Comparison of ENCODE assay signal across 11 cellular contexts in the genomic region with DNA sequence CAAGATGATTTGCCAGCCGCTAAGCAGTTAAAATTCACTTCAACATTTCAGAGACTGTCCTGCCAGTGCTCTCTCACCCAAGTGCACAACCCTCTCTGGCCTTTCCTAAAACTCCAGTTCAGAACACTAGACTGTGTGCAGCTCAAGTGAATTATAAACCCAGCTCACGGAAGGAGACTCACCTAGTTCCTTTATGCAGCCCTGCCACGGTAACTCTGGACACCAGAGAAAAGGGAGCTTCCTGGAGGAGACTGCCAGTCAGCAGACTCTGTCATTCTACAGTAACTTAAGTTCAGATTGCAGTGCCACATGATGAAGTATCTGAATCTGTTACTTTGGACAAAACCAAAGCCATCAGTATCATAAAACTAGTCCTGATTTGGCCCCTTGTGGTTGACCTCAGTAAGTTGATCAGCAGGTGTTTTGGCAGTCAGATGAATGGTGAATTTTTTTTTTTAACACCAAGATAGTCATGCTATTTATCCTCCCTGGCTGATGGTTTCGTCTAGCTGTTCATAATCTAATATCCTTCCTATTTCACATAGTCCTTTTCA. TPM values are rescaled to one million over a fixed set of nuclear protein-coding genes. Genes with fewer than 3 reads are reported as not detected.
A peak's percentile ranks its signal among the peaks of the same experiment; 100 is the strongest.
DNase-seq lines count a peak whose midpoint lies in the region; ATAC-seq, FAIRE-seq and TF ChIP-seq lines count a peak whose summit lies in the region.
"Had no signal": no experiment of that assay in that cellular context is flagged by ENCODE, and none has a peak within 500 bp of the region (broad histone marks: within the 10 kb centered on the region; RNA-seq: fewer than 3 reads in every experiment).

No MANE protein-coding gene starts in this region.

- no peaks in the 10 kb centered on the region; a peak in 1 of 5 replicates for H3K27me3 ChIP-seq in HepG2 (ENCODE audit: control insufficient read depth in 1 of 2, insufficient read depth in 2 of 2, low read length in 2 of 2)
- H3K27me3 ChIP-seq in right lobe of liver, result no peaks in the 10 kb centered on the region
- no peaks in the 10 kb centered on the region for H3K27me3 ChIP-seq in spleen (replicated peaks in 1 of 7)

- in situ Hi-C loops in HepG2 (cut with HindIII; ENCODE audit: extremely low pct_ligation_motif_present, low pct_unique_long_range_greater_than_20kb), result no loop called here

- no peak for FAIRE-seq in HepG2 (lab: Jason Lieb, UNC)

- H3K4me3 Mint-ChIP-seq in activated naive CD8-positive, alpha-beta T cell treated with anti-CD3 and anti-CD28 coated beads for 36 hours, result peak overlapping the region; percentile 23
- H3K4me3 Mint-ChIP-seq in type B pancreatic cell, result peak overlapping the region; percentile 55
- H3K4me3 Mint-ChIP-seq: T-helper 1 cell treated with Interleukin-12 subunit alpha and Interleukin-12 subunit beta and Interleukin-4 antibody, amounts not matched to agents 30 μg/mL and 1 μg/mL, for 36 hours had no signal

- H3K4me1 ChIP-seq in HepG2 (ENCODE audit: insufficient read depth, low read length) (peaks cover 53% of the 10 kb centered on the region), right lobe of liver (peaks cover 0 to 25% (median 4%) of the 10 kb centered on the region in 4 donors), spleen (peaks cover 18 to 72% (median 51%) of the 10 kb centered on the region in 6 donors)

- peaks cover 62% of the 10 kb centered on the region for H3K4me1 Mint-ChIP-seq in activated naive CD8-positive, alpha-beta T cell treated with anti-CD3 and anti-CD28 coated beads for 36 hours
- H3K4me1 Mint-ChIP-seq in type B pancreatic cell (ENCODE audit: unreplicated experiment), result peaks cover 36% of the 10 kb centered on the region

- H3K79me2 ChIP-seq in HepG2 (ENCODE audit: insufficient read depth, low read length), result peaks cover 84% of the 10 kb centered on the region

- ATAC-seq in HepG2, result no peak
- no peak for ATAC-seq in right lobe of liver
- ATAC-seq in HG03378 (IDR thresholded peaks at IDR 0.05; ENCODE audit: unreplicated experiment), result peak; percentile 25
- ATAC-seq: esophagus mucosa, sciatic nerve had no signal

- no TSS peak for BruUV-seq in HepG2 (replicated peaks; lab: Mats Ljungman, UMichigan)

- 100% methylated on average over 2 of the region's 4 CpGs for WGBS in HepG2 (ENCODE audit: low lambda C conversion rate)
- WGBS in right lobe of liver (ENCODE audit: insufficient coverage, low coverage, low lambda C conversion rate, missing lambda C conversion rate), result 64% methylated on average over 2 of the region's 4 CpGs
- WGBS in spleen, 5 donors, result 68 to 80% (median 74%) methylated on average over 4 of the region's 4 CpGs

- H3K27ac Mint-ChIP-seq in activated naive CD8-positive, alpha-beta T cell treated with anti-CD3 and anti-CD28 coated beads for 36 hours, result peak overlapping the region; percentile 58
- H3K27ac Mint-ChIP-seq in type B pancreatic cell, result no peak overlapping the region
- H3K27ac Mint-ChIP-seq: T-helper 1 cell treated with Interleukin-12 subunit alpha and Interleukin-12 subunit beta and Interleukin-4 antibody, amounts not matched to agents 30 μg/mL and 1 μg/mL, for 36 hours had no signal

- H3K9ac ChIP-seq in HepG2 (ENCODE audit: insufficient read depth, low read depth, low read length), result peak overlapping the region; percentile 92; the same call in 1 of the 2 replicates

- H3K36me3 Mint-ChIP-seq in activated naive CD8-positive, alpha-beta T cell treated with anti-CD3 and anti-CD28 coated beads for 36 hours, result peaks cover 50% of the 10 kb centered on the region
- peaks cover 20% of the 10 kb centered on the region for H3K36me3 Mint-ChIP-seq in type B pancreatic cell

- TF ChIP-seq RAD21 in HepG2 (CRISPR knock-in tag; IDR thresholded peaks at IDR 0.05), result no peak

- H4K20me1 ChIP-seq in HepG2 (ENCODE audit: insufficient read depth, low read length), result peaks cover 15% of the 10 kb centered on the region; the same call in 1 of the 2 replicates

- no peak for TF ChIP-seq EP300 in HepG2 (IDR thresholded peaks at IDR 0.05; ENCODE audit: low read depth in 2 of 2, low read length in 2 of 2)
- TF ChIP-seq EP300 in HepG2 (CRISPR knock-in tag; IDR thresholded peaks at IDR 0.05; ENCODE audit: borderline replicate concordance), result no peak

- DNase-seq in HepG2 (ENCODE audit: low spot score), result no peak
- no peak for DNase-seq in right lobe of liver
- no peak for DNase-seq in activated naive CD8-positive, alpha-beta T cell treated with anti-CD3 and anti-CD28 coated beads for 36 hours
- no peak for DNase-seq in type B pancreatic cell (ENCODE audit: extremely low spot score, unreplicated experiment)
- no peak for DNase-seq in cerebellar nuclear complex (lab: John Stamatoyannopoulos, UW)
- DNase-seq in spleen, result no peak
- no peak for DNase-seq in A172 (ENCODE audit: low spot score)

- peak overlapping the region; percentile 82 for H3K4me2 ChIP-seq in HepG2 (ENCODE audit: low read depth, low read length)

- TF ChIP-seq POLR2A in HepG2 (IDR thresholded peaks at IDR 0.05; ENCODE audit: insufficient read depth in 1 of 2, low read depth in 2 of 2, low read length in 2 of 2) (no peak), right lobe of liver (IDR thresholded peaks at IDR 0.05) (no peak), spleen (IDR thresholded peaks at IDR 0.05) (no peak)

- H3K9me3 ChIP-seq in HepG2 (ENCODE audit: low read length) (no peaks in the 10 kb centered on the region), right lobe of liver (no peaks in the 10 kb centered on the region), spleen (no peaks in the 10 kb centered on the region)

- CTCF ChIA-PET in HepG2 (lab: Yijun Ruan, JAX; ENCODE audit: low intra/inter-chr PET ratio, low total read pairs), result no interaction called here

- TF ChIP-seq CTCF in HepG2 (CRISPR knock-in tag; IDR thresholded peaks at IDR 0.05) (no peak), right lobe of liver (IDR thresholded peaks at IDR 0.05) (no peak), type B pancreatic cell (conservative IDR thresholded peaks at IDR 0.05) (peak; percentile 19), spleen (IDR thresholded peaks at IDR 0.05 in 8 of 11, conservative IDR thresholded peaks at IDR 0.05 in 3 of 11) (no peak)

- intact Hi-C loops in HepG2 (cut with micrococcal nuclease; ENCODE audit: unreplicated experiment), result loop anchor here (5.0 kb wide), 1 partner anchor 1239 kb away; a partner anchor contains a TSS
- intact Hi-C loops in right lobe of liver (cut with DNase I), result no loop called here
- intact Hi-C loops in spleen (cut with DNase I; ENCODE audit: low total_unique reads), result no loop called here

- H3K27ac ChIP-seq in HepG2 (ENCODE audit: extremely low read length, insufficient read depth, low read length) (no peak overlapping the region), right lobe of liver (no peak overlapping the region), spleen (peak overlapping the region in 1 of 8 donors; percentile 16)

- H3K9me3 Mint-ChIP-seq in activated naive CD8-positive, alpha-beta T cell treated with anti-CD3 and anti-CD28 coated beads for 36 hours, result no peaks in the 10 kb centered on the region
- H3K9me3 Mint-ChIP-seq in type B pancreatic cell, result no peaks in the 10 kb centered on the region
- H3K9me3 Mint-ChIP-seq: T-helper 1 cell treated with Interleukin-12 subunit alpha and Interleukin-12 subunit beta and Interleukin-4 antibody, amounts not matched to agents 30 μg/mL and 1 μg/mL, for 36 hours had no signal

- H3K4me3 ChIP-seq in HepG2 (replicated peaks in 1 of 3; ENCODE audit: insufficient read depth in 1 of 3, low read depth in 2 of 3, low read length in 3 of 3), result no peak overlapping the region
- no peak overlapping the region for H3K4me3 ChIP-seq in right lobe of liver
- no peak overlapping the region for H3K4me3 ChIP-seq in spleen

- POLR2A ChIA-PET in HepG2 (lab: Yijun Ruan, JAX), result interaction anchor here (1.9 kb wide), 1 partner anchor 21 kb away, joined by 4 read pairs; a partner anchor contains a TSS

- H3K27me3 Mint-ChIP-seq in activated naive CD8-positive, alpha-beta T cell treated with anti-CD3 and anti-CD28 coated beads for 36 hours, result no peaks in the 10 kb centered on the region
- H3K27me3 Mint-ChIP-seq in type B pancreatic cell, result no peaks in the 10 kb centered on the region

- H2AFZ ChIP-seq in HepG2 (ENCODE audit: low read length), result no peak overlapping the region

- H3K36me3 ChIP-seq in HepG2 (replicated peaks in 1 of 2; ENCODE audit: control insufficient read depth in 1 of 2, insufficient read depth in 2 of 2, low read length in 2 of 2) (peaks cover 3 to 48% of the 10 kb centered on the region in 2 experiments), right lobe of liver (peaks cover 0 to 21% (median 3%) of the 10 kb centered on the region in 4 donors), spleen (peaks cover 2 to 45% (median 14%) of the 10 kb centered on the region in 6 donors)

RNA-seq across cellular contexts. Expression of a gene that starts 2.7 kb away (rescaled TPM):
- total RNA-seq in HepG2 (2016; rRNA removed; fragmentation: Illumina TruSeq; extraction: Trizol), result 39.2 and 43.1 TPM in 2 replicates
- total RNA-seq in HepG2 (2016; cell fraction: cytosol; rRNA removed; fragmentation: Illumina TruSeq; extraction: Trizol; ENCODE audit: low read depth), result 9.6 and 9.7 TPM in 2 replicates
- 44.7 and 46.0 TPM in 2 replicates for total RNA-seq in HepG2 (2016; cell fraction: insoluble cytoplasmic fraction; rRNA removed; fragmentation: Illumina TruSeq; extraction: Trizol)
- 19.2 TPM in 2 replicates for total RNA-seq in HepG2 (2016; cell fraction: membrane; rRNA removed; fragmentation: Illumina TruSeq; extraction: Trizol)
- total RNA-seq in HepG2 (2016; cell fraction: nucleus; rRNA removed; fragmentation: Illumina TruSeq; extraction: Trizol), result 73.8 and 83.7 TPM in 2 replicates
- polyA plus RNA-seq in HepG2 (2011; rRNA removed), result 53.9 and 59.2 TPM in 2 replicates
- 24.6 and 29.6 TPM in 2 replicates for polyA plus RNA-seq in HepG2 (2011; cell fraction: cytosol; rRNA removed)
- 76.6 and 78.8 TPM in 2 replicates for polyA plus RNA-seq in HepG2 (2011; cell fraction: nucleus; rRNA removed)
- polyA plus RNA-seq in HepG2 (2012), result 27.0 and 30.9 TPM in 2 replicates
- 5.1 and 6.8 TPM in 2 replicates for polyA plus RNA-seq in HepG2 (2016; cell fraction: cytosol; fragmentation: Illumina TruSeq; extraction: Trizol; ENCODE audit: low read depth)
- 49.7 and 51.4 TPM in 2 replicates for polyA plus RNA-seq in HepG2 (2016; cell fraction: insoluble cytoplasmic fraction; fragmentation: Illumina TruSeq; extraction: Trizol; ENCODE audit: low read depth)
- polyA plus RNA-seq in HepG2 (2016; cell fraction: membrane; fragmentation: Illumina TruSeq; extraction: Trizol; ENCODE audit: low read depth), result 15.2 and 18.8 TPM in 2 replicates
- polyA plus RNA-seq in HepG2 (2016; cell fraction: nucleus; fragmentation: Illumina TruSeq; extraction: Trizol; ENCODE audit: insufficient read depth, low read depth), result 66.9 and 74.7 TPM in 2 replicates
- 87.7 and 260 TPM in 2 replicates for polyA minus RNA-seq in HepG2 (2011; rRNA and poly(A)+ RNA removed; ENCODE audit: low replicate concordance)
- 25.6 and 30.9 TPM in 2 replicates for polyA minus RNA-seq in HepG2 (2011; cell fraction: cytosol; rRNA and poly(A)+ RNA removed)
- polyA minus RNA-seq in HepG2 (2011; cell fraction: nucleus; rRNA and poly(A)+ RNA removed), result 211 and 212 TPM in 2 replicates
- total RNA-seq in right lobe of liver, result 10 to 100 TPM; 31.5 to 42.1 (median 36.7) TPM
- total RNA-seq in activated naive CD8-positive, alpha-beta T cell treated with anti-CD3 and anti-CD28 coated beads for 36 hours, result 10 to 100 TPM; 54.1 to 67.2 TPM
- 33.7 and 49.3 TPM in 2 replicates for total RNA-seq in type B pancreatic cell (ENCODE audit: low replicate concordance)
- total RNA-seq in spleen, result 10 to 100 TPM; 41.4 to 66.3 (median 47.4) TPM
- 10 to 100 TPM; 13.8 to 21.2 (median 15.8) TPM for polyA plus RNA-seq in spleen
- total RNA-seq in A172 (2014; rRNA removed; shearing (Covaris generic)), result 23.2 and 40.9 TPM in 2 replicates

RNA-seq across cellular contexts. Expression of a gene that starts 2.8 kb away (rescaled TPM):
- total RNA-seq in HepG2 (2016; rRNA removed; fragmentation: Illumina TruSeq; extraction: Trizol) (17.8 and 24.8 TPM in 2 replicates), right lobe of liver (1 to 10 TPM; 3.8 to 9.6 (median 6.1) TPM), type B pancreatic cell (ENCODE audit: low replicate concordance) (7.3 and 10.7 TPM in 2 replicates), spleen (10 to 100 TPM in 3 of 7 donors, 1 to 10 TPM in 4; 8.6 to 19.1 (median 9.8) TPM)
- 7.2 and 7.8 TPM in 2 replicates for total RNA-seq in HepG2 (2016; cell fraction: cytosol; rRNA removed; fragmentation: Illumina TruSeq; extraction: Trizol; ENCODE audit: low read depth)
- total RNA-seq in HepG2 (2016; cell fraction: insoluble cytoplasmic fraction; rRNA removed; fragmentation: Illumina TruSeq; extraction: Trizol), result 16.7 and 28.2 TPM in 2 replicates
- 8.9 and 14.9 TPM in 2 replicates for total RNA-seq in HepG2 (2016; cell fraction: membrane; rRNA removed; fragmentation: Illumina TruSeq; extraction: Trizol)
- 16.4 and 17.2 TPM in 2 replicates for total RNA-seq in HepG2 (2016; cell fraction: nucleus; rRNA removed; fragmentation: Illumina TruSeq; extraction: Trizol)
- polyA plus RNA-seq in HepG2 (2011; rRNA removed) (6.3 and 6.9 TPM in 2 replicates), spleen (10 to 100 TPM; 13.9 to 18.2 (median 16.8) TPM)
- 2.8 and 4.2 TPM in 2 replicates for polyA plus RNA-seq in HepG2 (2011; cell fraction: cytosol; rRNA removed)
- 4.9 and 9.0 TPM in 2 replicates for polyA plus RNA-seq in HepG2 (2011; cell fraction: nucleus; rRNA removed)
- 6.8 and 8.0 TPM in 2 replicates for polyA plus RNA-seq in HepG2 (2012)
- 2.4 and 3.0 TPM in 2 replicates for polyA plus RNA-seq in HepG2 (2016; cell fraction: cytosol; fragmentation: Illumina TruSeq; extraction: Trizol; ENCODE audit: low read depth)
- polyA plus RNA-seq in HepG2 (2016; cell fraction: insoluble cytoplasmic fraction; fragmentation: Illumina TruSeq; extraction: Trizol; ENCODE audit: low read depth), result 21.6 and 23.1 TPM in 2 replicates
- 4.2 and 4.6 TPM in 2 replicates for polyA plus RNA-seq in HepG2 (2016; cell fraction: membrane; fragmentation: Illumina TruSeq; extraction: Trizol; ENCODE audit: low read depth)
- polyA plus RNA-seq in HepG2 (2016; cell fraction: nucleus; fragmentation: Illumina TruSeq; extraction: Trizol; ENCODE audit: insufficient read depth, low read depth), result 23.7 and 30.6 TPM in 2 replicates
- 1.4 and 11.6 TPM in 2 replicates for polyA minus RNA-seq in HepG2 (2011; rRNA and poly(A)+ RNA removed; ENCODE audit: low replicate concordance)
- polyA minus RNA-seq in HepG2 (2011; cell fraction: cytosol; rRNA and poly(A)+ RNA removed), result 3.3 and 3.9 TPM in 2 replicates
- 12.0 and 15.3 TPM in 2 replicates for polyA minus RNA-seq in HepG2 (2011; cell fraction: nucleus; rRNA and poly(A)+ RNA removed)
- 10 to 100 TPM; 23.3 to 23.6 TPM for total RNA-seq in activated naive CD8-positive, alpha-beta T cell treated with anti-CD3 and anti-CD28 coated beads for 36 hours
- 17.9 and 23.7 TPM in 2 replicates for total RNA-seq in A172 (2014; rRNA removed; shearing (Covaris generic))

RNA-seq across cellular contexts. Expression of a gene that starts 20.7 kb away (rescaled TPM):
- 0.11 and 0.20 TPM in 2 replicates for total RNA-seq in HepG2 (2016; rRNA removed; fragmentation: Illumina TruSeq; extraction: Trizol)
- total RNA-seq in HepG2 (2016; cell fraction: cytosol; rRNA removed; fragmentation: Illumina TruSeq; extraction: Trizol; ENCODE audit: low read depth), result not detected in 2 replicates
- total RNA-seq in HepG2 (2016; cell fraction: insoluble cytoplasmic fraction; rRNA removed; fragmentation: Illumina TruSeq; extraction: Trizol), result not detected in 2 replicates
- total RNA-seq in HepG2 (2016; cell fraction: membrane; rRNA removed; fragmentation: Illumina TruSeq; extraction: Trizol), result not detected in 2 replicates
- total RNA-seq in HepG2 (2016; cell fraction: nucleus; rRNA removed; fragmentation: Illumina TruSeq; extraction: Trizol), result not detected in 2 replicates
- not detected in 2 replicates for polyA plus RNA-seq in HepG2 (2011; rRNA removed)
- not detected in 2 replicates for polyA plus RNA-seq in HepG2 (2011; cell fraction: cytosol; rRNA removed)
- polyA plus RNA-seq in HepG2 (2011; cell fraction: nucleus; rRNA removed), result not detected in 2 replicates
- 0.09 TPM in 1 of 2 replicates, not detected in the other for polyA plus RNA-seq in HepG2 (2012)
- 0.10 TPM in 1 of 2 replicates, not detected in the other for polyA plus RNA-seq in HepG2 (2016; cell fraction: cytosol; fragmentation: Illumina TruSeq; extraction: Trizol; ENCODE audit: low read depth)
- not detected in 2 replicates for polyA plus RNA-seq in HepG2 (2016; cell fraction: insoluble cytoplasmic fraction; fragmentation: Illumina TruSeq; extraction: Trizol; ENCODE audit: low read depth)
- 0.25 TPM in 1 of 2 replicates, not detected in the other for polyA plus RNA-seq in HepG2 (2016; cell fraction: membrane; fragmentation: Illumina TruSeq; extraction: Trizol; ENCODE audit: low read depth)
- polyA plus RNA-seq in HepG2 (2016; cell fraction: nucleus; fragmentation: Illumina TruSeq; extraction: Trizol; ENCODE audit: insufficient read depth, low read depth), result not detected in 2 replicates
- not detected in 2 replicates for polyA minus RNA-seq in HepG2 (2011; rRNA and poly(A)+ RNA removed; ENCODE audit: low replicate concordance)
- not detected in 2 replicates for polyA minus RNA-seq in HepG2 (2011; cell fraction: cytosol; rRNA and poly(A)+ RNA removed)
- polyA minus RNA-seq in HepG2 (2011; cell fraction: nucleus; rRNA and poly(A)+ RNA removed), result not detected in 2 replicates
- under 1 TPM in 4 of 6 experiments, not detected in 2; 0.10 to 0.64 (median 0.41) TPM for total RNA-seq in right lobe of liver
- total RNA-seq in activated naive CD8-positive, alpha-beta T cell treated with anti-CD3 and anti-CD28 coated beads for 36 hours, result not detected
- total RNA-seq in type B pancreatic cell (ENCODE audit: low replicate concordance), result 1.3 and 5.3 TPM in 2 replicates
- total RNA-seq in spleen, result under 1 TPM in 1 of 7 donors, not detected in 6; 0.60 TPM
- polyA plus RNA-seq in spleen, result under 1 TPM in 2 of 3 donors, not detected in 1; 0.17 to 0.27 TPM
- total RNA-seq in A172 (2014; rRNA removed; shearing (Covaris generic)), result not detected in 2 replicates
- total RNA-seq: esophagus mucosa had no signal
